ENCODE assay signal across 2 cellular contexts in the genomic region with DNA sequence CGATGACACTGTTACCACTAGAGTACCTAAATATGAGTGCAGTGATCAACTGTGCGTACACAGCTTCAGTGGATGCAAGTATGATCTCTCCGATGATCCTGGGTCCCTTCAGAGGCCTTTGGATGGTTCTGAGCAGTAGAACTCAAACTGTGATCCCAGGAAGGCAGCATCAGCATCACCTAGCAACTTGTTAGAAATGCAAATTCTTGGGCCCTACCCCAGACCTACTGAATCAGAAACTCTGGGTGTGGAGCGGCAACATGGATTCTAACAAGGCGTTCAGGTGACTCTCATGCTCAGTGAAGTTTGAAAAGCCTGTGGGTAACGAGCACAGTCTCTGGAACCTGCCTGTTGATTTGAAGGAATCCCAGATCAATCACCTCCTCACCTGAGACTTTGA.
A peak's percentile ranks its signal among the peaks of the same experiment; 100 is the strongest.
TF ChIP-seq lines count a peak whose summit lies in the region.

No MANE protein-coding gene starts in this region.

TF ChIP-seq in HepG2, 621 proteins besides CTCF, POLR2A, EP300 and RAD21:
- TF ChIP-seq ELK4 (CRISPR knock-in tag; IDR thresholded peaks at IDR 0.05; ENCODE audit: borderline replicate concordance) (no peak), RBM22 (optimal IDR thresholded peaks at IDR 0.05; ENCODE audit: low read length) (peak; percentile 20), NR2F2 (IDR thresholded peaks at IDR 0.05; ENCODE audit: borderline replicate concordance, low read depth) (no peak), AGO2 (optimal IDR thresholded peaks at IDR 0.05; ENCODE audit: low read depth, low read length) (peak; percentile 35), ZSCAN9 (CRISPR knock-in tag; IDR thresholded peaks at IDR 0.05; ENCODE audit: borderline replicate concordance) (no peak)
- TF ChIP-seq, protein P1, sequence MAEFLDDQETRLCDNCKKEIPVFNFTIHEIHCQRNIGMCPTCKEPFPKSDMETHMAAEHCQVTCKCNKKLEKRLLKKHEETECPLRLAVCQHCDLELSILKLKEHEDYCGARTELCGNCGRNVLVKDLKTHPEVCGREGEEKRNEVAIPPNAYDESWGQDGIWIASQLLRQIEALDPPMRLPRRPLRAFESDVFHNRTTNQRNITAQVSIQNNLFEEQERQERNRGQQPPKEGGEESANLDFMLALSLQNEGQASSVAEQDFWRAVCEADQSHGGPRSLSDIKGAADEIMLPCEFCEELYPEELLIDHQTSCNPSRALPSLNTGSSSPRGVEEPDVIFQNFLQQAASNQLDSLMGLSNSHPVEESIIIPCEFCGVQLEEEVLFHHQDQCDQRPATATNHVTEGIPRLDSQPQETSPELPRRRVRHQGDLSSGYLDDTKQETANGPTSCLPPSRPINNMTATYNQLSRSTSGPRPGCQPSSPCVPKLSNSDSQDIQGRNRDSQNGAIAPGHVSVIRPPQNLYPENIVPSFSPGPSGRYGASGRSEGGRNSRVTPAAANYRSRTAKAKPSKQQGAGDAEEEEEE (CRISPR knock-in tag; IDR thresholded peaks at IDR 0.05; ENCODE audit: borderline replicate concordance) = no peak

TF ChIP-seq in H1, 55 proteins besides CTCF, POLR2A, EP300 and RAD21:
- TF ChIP-seq TAF1 (IDR thresholded peaks at IDR 0.05; ENCODE audit: low read depth, low read length) (no peak), SP2 (IDR thresholded peaks at IDR 0.05; ENCODE audit: low read length) (no peak), CEBPB (IDR thresholded peaks at IDR 0.05; ENCODE audit: low read depth, low read length) (no peak), KDM4A (IDR thresholded peaks at IDR 0.05; ENCODE audit: low read depth, low read length, severe bottlenecking) (no peak), SIX5 (IDR thresholded peaks at IDR 0.05; ENCODE audit: low read depth, low read length) (no peak), MAX (IDR thresholded peaks at IDR 0.05) (no peak)
- TF ChIP-seq, protein P2, sequence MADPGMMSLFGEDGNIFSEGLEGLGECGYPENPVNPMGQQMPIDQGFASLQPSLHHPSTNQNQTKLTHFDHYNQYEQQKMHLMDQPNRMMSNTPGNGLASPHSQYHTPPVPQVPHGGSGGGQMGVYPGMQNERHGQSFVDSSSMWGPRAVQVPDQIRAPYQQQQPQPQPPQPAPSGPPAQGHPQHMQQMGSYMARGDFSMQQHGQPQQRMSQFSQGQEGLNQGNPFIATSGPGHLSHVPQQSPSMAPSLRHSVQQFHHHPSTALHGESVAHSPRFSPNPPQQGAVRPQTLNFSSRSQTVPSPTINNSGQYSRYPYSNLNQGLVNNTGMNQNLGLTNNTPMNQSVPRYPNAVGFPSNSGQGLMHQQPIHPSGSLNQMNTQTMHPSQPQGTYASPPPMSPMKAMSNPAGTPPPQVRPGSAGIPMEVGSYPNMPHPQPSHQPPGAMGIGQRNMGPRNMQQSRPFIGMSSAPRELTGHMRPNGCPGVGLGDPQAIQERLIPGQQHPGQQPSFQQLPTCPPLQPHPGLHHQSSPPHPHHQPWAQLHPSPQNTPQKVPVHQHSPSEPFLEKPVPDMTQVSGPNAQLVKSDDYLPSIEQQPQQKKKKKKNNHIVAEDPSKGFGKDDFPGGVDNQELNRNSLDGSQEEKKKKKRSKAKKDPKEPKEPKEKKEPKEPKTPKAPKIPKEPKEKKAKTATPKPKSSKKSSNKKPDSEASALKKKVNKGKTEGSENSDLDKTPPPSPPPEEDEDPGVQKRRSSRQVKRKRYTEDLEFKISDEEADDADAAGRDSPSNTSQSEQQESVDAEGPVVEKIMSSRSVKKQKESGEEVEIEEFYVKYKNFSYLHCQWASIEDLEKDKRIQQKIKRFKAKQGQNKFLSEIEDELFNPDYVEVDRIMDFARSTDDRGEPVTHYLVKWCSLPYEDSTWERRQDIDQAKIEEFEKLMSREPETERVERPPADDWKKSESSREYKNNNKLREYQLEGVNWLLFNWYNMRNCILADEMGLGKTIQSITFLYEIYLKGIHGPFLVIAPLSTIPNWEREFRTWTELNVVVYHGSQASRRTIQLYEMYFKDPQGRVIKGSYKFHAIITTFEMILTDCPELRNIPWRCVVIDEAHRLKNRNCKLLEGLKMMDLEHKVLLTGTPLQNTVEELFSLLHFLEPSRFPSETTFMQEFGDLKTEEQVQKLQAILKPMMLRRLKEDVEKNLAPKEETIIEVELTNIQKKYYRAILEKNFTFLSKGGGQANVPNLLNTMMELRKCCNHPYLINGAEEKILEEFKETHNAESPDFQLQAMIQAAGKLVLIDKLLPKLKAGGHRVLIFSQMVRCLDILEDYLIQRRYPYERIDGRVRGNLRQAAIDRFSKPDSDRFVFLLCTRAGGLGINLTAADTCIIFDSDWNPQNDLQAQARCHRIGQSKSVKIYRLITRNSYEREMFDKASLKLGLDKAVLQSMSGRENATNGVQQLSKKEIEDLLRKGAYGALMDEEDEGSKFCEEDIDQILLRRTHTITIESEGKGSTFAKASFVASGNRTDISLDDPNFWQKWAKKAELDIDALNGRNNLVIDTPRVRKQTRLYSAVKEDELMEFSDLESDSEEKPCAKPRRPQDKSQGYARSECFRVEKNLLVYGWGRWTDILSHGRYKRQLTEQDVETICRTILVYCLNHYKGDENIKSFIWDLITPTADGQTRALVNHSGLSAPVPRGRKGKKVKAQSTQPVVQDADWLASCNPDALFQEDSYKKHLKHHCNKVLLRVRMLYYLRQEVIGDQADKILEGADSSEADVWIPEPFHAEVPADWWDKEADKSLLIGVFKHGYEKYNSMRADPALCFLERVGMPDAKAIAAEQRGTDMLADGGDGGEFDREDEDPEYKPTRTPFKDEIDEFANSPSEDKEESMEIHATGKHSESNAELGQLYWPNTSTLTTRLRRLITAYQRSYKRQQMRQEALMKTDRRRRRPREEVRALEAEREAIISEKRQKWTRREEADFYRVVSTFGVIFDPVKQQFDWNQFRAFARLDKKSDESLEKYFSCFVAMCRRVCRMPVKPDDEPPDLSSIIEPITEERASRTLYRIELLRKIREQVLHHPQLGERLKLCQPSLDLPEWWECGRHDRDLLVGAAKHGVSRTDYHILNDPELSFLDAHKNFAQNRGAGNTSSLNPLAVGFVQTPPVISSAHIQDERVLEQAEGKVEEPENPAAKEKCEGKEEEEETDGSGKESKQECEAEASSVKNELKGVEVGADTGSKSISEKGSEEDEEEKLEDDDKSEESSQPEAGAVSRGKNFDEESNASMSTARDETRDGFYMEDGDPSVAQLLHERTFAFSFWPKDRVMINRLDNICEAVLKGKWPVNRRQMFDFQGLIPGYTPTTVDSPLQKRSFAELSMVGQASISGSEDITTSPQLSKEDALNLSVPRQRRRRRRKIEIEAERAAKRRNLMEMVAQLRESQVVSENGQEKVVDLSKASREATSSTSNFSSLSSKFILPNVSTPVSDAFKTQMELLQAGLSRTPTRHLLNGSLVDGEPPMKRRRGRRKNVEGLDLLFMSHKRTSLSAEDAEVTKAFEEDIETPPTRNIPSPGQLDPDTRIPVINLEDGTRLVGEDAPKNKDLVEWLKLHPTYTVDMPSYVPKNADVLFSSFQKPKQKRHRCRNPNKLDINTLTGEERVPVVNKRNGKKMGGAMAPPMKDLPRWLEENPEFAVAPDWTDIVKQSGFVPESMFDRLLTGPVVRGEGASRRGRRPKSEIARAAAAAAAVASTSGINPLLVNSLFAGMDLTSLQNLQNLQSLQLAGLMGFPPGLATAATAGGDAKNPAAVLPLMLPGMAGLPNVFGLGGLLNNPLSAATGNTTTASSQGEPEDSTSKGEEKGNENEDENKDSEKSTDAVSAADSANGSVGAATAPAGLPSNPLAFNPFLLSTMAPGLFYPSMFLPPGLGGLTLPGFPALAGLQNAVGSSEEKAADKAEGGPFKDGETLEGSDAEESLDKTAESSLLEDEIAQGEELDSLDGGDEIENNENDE (IDR thresholded peaks at IDR 0.05; ENCODE audit: insufficient replicate concordance, low read length) = no peak
- TF ChIP-seq, protein P3, sequence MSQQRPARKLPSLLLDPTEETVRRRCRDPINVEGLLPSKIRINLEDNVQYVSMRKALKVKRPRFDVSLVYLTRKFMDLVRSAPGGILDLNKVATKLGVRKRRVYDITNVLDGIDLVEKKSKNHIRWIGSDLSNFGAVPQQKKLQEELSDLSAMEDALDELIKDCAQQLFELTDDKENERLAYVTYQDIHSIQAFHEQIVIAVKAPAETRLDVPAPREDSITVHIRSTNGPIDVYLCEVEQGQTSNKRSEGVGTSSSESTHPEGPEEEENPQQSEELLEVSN (IDR thresholded peaks at IDR 0.05) = no peak
TF ChIP-seq in H1: peak in this region for 0.
